In the genomic region with DNA sequence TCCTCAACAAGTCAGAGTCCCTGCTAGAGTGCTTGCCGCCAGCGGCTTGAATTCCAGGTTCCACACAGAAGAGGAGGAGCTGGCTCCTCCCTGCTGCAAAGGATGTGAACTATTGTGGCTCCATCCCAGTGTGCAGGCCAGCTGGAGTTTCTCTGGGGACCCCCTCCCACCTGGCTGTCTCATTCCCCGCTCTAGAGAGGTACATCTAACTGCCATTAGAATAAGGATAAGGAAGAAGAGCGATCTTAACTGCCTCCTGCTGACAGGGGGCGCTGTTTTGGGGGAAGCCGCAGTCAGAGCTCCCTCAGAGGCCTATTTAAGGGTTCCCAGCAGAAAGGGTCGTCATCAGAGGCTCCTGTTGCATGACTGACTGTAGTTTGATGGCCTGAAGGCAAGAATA, we compare ENCODE assay signal across 1 cellular context.
A peak's percentile ranks its signal among the peaks of the same experiment; 100 is the strongest.
TF ChIP-seq lines count a peak whose summit lies in the region.

No MANE protein-coding gene starts in this region.

TF ChIP-seq in K562, 482 proteins besides CTCF, POLR2A, EP300 and RAD21 (continued from another document and continues in another):
- TF ChIP-seq MTA1 (IDR thresholded peaks at IDR 0.05; ENCODE audit: borderline replicate concordance) (no peak), ZNF253 (CRISPR knock-in tag; conservative IDR thresholded peaks at IDR 0.05) (no peak), MAZ (CRISPR knock-in tag; conservative IDR thresholded peaks at IDR 0.05 in 1 of 2, IDR thresholded peaks at IDR 0.05 in 1 of 2) (peak in 1 of 2 experiments; percentile 19; a peak in 1 of 4 replicates), SOX6 (IDR thresholded peaks at IDR 0.05) (peak; percentile 13; the same call in 1 of the 2 replicates), ZNF778 (CRISPR knock-in tag; IDR thresholded peaks at IDR 0.05) (no peak), BMI1 (IDR thresholded peaks at IDR 0.05; ENCODE audit: low read length) (no peak), RBM22 (IDR thresholded peaks at IDR 0.05; ENCODE audit: low read depth, low read length, poor library complexity, severe bottlenecking) (no peak), ZZZ3 (IDR thresholded peaks at IDR 0.05) (no peak), ZNF232 (CRISPR knock-in tag; IDR thresholded peaks at IDR 0.05) (no peak), NCOA4 (IDR thresholded peaks at IDR 0.05; ENCODE audit: partially characterized antibody) (no peak), EP400 (IDR thresholded peaks at IDR 0.05) (no peak), PHF20 (IDR thresholded peaks at IDR 0.05; ENCODE audit: partially characterized antibody) (no peak), CREM (IDR thresholded peaks at IDR 0.05; ENCODE audit: low read depth) (0 out of 2 replicates have a peak, but pooled peaks have one; percentile 7), CBX3 (IDR thresholded peaks at IDR 0.05; ENCODE audit: borderline replicate concordance in 1 of 2, low read length in 2 of 2) (peak in 1 of 2 experiments; percentile 68; a peak in 1 of 3 replicates), FOXA3 (CRISPR knock-in tag; conservative IDR thresholded peaks at IDR 0.05 in 1 of 2, IDR thresholded peaks at IDR 0.05 in 1 of 2) (no peak), GATAD2A (IDR thresholded peaks at IDR 0.05) (no peak)
- TF ChIP-seq, protein P1, sequence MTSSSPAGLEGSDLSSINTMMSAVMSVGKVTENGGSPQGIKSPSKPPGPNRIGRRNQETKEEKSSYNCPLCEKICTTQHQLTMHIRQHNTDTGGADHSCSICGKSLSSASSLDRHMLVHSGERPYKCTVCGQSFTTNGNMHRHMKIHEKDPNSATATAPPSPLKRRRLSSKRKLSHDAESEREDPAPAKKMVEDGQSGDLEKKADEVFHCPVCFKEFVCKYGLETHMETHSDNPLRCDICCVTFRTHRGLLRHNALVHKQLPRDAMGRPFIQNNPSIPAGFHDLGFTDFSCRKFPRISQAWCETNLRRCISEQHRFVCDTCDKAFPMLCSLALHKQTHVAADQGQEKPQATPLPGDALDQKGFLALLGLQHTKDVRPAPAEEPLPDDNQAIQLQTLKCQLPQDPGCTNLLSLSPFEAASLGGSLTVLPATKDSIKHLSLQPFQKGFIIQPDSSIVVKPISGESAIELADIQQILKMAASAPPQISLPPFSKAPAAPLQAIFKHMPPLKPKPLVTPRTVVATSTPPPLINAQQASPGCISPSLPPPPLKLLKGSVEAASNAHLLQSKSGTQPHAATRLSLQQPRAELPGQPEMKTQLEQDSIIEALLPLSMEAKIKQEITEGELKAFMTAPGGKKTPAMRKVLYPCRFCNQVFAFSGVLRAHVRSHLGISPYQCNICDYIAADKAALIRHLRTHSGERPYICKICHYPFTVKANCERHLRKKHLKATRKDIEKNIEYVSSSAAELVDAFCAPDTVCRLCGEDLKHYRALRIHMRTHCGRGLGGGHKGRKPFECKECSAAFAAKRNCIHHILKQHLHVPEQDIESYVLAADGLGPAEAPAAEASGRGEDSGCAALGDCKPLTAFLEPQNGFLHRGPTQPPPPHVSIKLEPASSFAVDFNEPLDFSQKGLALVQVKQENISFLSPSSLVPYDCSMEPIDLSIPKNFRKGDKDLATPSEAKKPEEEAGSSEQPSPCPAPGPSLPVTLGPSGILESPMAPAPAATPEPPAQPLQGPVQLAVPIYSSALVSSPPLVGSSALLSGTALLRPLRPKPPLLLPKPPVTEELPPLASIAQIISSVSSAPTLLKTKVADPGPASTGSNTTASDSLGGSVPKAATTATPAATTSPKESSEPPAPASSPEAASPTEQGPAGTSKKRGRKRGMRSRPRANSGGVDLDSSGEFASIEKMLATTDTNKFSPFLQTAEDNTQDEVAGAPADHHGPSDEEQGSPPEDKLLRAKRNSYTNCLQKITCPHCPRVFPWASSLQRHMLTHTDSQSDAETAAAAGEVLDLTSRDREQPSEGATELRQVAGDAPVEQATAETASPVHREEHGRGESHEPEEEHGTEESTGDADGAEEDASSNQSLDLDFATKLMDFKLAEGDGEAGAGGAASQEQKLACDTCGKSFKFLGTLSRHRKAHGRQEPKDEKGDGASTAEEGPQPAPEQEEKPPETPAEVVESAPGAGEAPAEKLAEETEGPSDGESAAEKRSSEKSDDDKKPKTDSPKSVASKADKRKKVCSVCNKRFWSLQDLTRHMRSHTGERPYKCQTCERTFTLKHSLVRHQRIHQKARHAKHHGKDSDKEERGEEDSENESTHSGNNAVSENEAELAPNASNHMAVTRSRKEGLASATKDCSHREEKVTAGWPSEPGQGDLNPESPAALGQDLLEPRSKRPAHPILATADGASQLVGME (CRISPR knock-in tag; IDR thresholded peaks at IDR 0.05) = no peak
- TF ChIP-seq, protein P2, sequence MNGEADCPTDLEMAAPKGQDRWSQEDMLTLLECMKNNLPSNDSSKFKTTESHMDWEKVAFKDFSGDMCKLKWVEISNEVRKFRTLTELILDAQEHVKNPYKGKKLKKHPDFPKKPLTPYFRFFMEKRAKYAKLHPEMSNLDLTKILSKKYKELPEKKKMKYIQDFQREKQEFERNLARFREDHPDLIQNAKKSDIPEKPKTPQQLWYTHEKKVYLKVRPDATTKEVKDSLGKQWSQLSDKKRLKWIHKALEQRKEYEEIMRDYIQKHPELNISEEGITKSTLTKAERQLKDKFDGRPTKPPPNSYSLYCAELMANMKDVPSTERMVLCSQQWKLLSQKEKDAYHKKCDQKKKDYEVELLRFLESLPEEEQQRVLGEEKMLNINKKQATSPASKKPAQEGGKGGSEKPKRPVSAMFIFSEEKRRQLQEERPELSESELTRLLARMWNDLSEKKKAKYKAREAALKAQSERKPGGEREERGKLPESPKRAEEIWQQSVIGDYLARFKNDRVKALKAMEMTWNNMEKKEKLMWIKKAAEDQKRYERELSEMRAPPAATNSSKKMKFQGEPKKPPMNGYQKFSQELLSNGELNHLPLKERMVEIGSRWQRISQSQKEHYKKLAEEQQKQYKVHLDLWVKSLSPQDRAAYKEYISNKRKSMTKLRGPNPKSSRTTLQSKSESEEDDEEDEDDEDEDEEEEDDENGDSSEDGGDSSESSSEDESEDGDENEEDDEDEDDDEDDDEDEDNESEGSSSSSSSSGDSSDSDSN (IDR thresholded peaks at IDR 0.05; ENCODE audit: borderline replicate concordance in 1 of 2, low read depth in 2 of 2, low read length in 2 of 2) = 0 out of 4 replicates have a peak, but pooled peaks of 1 of the 2 experiments have one; percentile 21
- TF ChIP-seq, protein P3, sequence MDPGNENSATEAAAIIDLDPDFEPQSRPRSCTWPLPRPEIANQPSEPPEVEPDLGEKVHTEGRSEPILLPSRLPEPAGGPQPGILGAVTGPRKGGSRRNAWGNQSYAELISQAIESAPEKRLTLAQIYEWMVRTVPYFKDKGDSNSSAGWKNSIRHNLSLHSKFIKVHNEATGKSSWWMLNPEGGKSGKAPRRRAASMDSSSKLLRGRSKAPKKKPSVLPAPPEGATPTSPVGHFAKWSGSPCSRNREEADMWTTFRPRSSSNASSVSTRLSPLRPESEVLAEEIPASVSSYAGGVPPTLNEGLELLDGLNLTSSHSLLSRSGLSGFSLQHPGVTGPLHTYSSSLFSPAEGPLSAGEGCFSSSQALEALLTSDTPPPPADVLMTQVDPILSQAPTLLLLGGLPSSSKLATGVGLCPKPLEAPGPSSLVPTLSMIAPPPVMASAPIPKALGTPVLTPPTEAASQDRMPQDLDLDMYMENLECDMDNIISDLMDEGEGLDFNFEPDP (CRISPR knock-in tag; IDR thresholded peaks at IDR 0.05) = no peak
- TF ChIP-seq, protein P4, sequence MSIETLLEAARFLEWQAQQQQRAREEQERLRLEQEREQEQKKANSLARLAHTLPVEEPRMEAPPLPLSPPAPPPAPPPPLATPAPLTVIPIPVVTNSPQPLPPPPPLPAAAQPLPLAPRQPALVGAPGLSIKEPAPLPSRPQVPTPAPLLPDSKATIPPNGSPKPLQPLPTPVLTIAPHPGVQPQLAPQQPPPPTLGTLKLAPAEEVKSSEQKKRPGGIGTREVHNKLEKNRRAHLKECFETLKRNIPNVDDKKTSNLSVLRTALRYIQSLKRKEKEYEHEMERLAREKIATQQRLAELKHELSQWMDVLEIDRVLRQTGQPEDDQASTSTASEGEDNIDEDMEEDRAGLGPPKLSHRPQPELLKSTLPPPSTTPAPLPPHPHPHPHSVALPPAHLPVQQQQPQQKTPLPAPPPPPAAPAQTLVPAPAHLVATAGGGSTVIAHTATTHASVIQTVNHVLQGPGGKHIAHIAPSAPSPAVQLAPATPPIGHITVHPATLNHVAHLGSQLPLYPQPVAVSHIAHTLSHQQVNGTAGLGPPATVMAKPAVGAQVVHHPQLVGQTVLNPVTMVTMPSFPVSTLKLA (conservative IDR thresholded peaks at IDR 0.05) = no peak
- TF ChIP-seq, protein P5, sequence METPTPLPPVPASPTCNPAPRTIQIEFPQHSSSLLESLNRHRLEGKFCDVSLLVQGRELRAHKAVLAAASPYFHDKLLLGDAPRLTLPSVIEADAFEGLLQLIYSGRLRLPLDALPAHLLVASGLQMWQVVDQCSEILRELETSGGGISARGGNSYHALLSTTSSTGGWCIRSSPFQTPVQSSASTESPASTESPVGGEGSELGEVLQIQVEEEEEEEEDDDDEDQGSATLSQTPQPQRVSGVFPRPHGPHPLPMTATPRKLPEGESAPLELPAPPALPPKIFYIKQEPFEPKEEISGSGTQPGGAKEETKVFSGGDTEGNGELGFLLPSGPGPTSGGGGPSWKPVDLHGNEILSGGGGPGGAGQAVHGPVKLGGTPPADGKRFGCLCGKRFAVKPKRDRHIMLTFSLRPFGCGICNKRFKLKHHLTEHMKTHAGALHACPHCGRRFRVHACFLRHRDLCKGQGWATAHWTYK (CRISPR knock-in tag; IDR thresholded peaks at IDR 0.05) = no peak
- TF ChIP-seq, protein P6, sequence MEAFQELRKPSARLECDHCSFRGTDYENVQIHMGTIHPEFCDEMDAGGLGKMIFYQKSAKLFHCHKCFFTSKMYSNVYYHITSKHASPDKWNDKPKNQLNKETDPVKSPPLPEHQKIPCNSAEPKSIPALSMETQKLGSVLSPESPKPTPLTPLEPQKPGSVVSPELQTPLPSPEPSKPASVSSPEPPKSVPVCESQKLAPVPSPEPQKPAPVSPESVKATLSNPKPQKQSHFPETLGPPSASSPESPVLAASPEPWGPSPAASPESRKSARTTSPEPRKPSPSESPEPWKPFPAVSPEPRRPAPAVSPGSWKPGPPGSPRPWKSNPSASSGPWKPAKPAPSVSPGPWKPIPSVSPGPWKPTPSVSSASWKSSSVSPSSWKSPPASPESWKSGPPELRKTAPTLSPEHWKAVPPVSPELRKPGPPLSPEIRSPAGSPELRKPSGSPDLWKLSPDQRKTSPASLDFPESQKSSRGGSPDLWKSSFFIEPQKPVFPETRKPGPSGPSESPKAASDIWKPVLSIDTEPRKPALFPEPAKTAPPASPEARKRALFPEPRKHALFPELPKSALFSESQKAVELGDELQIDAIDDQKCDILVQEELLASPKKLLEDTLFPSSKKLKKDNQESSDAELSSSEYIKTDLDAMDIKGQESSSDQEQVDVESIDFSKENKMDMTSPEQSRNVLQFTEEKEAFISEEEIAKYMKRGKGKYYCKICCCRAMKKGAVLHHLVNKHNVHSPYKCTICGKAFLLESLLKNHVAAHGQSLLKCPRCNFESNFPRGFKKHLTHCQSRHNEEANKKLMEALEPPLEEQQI (IDR thresholded peaks at IDR 0.05) = no peak; the same call in 1 of the 2 replicates
- TF ChIP-seq, protein P7, sequence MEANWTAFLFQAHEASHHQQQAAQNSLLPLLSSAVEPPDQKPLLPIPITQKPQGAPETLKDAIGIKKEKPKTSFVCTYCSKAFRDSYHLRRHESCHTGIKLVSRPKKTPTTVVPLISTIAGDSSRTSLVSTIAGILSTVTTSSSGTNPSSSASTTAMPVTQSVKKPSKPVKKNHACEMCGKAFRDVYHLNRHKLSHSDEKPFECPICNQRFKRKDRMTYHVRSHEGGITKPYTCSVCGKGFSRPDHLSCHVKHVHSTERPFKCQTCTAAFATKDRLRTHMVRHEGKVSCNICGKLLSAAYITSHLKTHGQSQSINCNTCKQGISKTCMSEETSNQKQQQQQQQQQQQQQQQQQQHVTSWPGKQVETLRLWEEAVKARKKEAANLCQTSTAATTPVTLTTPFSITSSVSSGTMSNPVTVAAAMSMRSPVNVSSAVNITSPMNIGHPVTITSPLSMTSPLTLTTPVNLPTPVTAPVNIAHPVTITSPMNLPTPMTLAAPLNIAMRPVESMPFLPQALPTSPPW (CRISPR knock-in tag; IDR thresholded peaks at IDR 0.05) = no peak
- TF ChIP-seq, protein P8, sequence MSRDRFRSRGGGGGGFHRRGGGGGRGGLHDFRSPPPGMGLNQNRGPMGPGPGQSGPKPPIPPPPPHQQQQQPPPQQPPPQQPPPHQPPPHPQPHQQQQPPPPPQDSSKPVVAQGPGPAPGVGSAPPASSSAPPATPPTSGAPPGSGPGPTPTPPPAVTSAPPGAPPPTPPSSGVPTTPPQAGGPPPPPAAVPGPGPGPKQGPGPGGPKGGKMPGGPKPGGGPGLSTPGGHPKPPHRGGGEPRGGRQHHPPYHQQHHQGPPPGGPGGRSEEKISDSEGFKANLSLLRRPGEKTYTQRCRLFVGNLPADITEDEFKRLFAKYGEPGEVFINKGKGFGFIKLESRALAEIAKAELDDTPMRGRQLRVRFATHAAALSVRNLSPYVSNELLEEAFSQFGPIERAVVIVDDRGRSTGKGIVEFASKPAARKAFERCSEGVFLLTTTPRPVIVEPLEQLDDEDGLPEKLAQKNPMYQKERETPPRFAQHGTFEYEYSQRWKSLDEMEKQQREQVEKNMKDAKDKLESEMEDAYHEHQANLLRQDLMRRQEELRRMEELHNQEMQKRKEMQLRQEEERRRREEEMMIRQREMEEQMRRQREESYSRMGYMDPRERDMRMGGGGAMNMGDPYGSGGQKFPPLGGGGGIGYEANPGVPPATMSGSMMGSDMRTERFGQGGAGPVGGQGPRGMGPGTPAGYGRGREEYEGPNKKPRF (IDR thresholded peaks at IDR 0.05; ENCODE audit: low read depth, low read length) = no peak
- TF ChIP-seq, protein P9, sequence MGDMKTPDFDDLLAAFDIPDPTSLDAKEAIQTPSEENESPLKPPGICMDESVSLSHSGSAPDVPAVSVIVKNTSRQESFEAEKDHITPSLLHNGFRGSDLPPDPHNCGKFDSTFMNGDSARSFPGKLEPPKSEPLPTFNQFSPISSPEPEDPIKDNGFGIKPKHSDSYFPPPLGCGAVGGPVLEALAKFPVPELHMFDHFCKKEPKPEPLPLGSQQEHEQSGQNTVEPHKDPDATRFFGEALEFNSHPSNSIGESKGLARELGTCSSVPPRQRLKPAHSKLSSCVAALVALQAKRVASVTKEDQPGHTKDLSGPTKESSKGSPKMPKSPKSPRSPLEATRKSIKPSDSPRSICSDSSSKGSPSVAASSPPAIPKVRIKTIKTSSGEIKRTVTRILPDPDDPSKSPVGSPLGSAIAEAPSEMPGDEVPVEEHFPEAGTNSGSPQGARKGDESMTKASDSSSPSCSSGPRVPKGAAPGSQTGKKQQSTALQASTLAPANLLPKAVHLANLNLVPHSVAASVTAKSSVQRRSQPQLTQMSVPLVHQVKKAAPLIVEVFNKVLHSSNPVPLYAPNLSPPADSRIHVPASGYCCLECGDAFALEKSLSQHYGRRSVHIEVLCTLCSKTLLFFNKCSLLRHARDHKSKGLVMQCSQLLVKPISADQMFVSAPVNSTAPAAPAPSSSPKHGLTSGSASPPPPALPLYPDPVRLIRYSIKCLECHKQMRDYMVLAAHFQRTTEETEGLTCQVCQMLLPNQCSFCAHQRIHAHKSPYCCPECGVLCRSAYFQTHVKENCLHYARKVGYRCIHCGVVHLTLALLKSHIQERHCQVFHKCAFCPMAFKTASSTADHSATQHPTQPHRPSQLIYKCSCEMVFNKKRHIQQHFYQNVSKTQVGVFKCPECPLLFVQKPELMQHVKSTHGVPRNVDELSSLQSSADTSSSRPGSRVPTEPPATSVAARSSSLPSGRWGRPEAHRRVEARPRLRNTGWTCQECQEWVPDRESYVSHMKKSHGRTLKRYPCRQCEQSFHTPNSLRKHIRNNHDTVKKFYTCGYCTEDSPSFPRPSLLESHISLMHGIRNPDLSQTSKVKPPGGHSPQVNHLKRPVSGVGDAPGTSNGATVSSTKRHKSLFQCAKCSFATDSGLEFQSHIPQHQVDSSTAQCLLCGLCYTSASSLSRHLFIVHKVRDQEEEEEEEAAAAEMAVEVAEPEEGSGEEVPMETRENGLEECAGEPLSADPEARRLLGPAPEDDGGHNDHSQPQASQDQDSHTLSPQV (IDR thresholded peaks at IDR 0.05) = peak; percentile 62; the same call in 1 of the 2 replicates
